ENCODE assay signal across 2 cellular contexts in genomic region chr2:42881732-42882131, GRCh38.
TF ChIP-seq lines count a peak whose summit lies in the region.

No MANE protein-coding gene starts in this region.

TF ChIP-seq in IMR-90, 13 proteins besides CTCF, POLR2A, EP300 and RAD21 (continued from another document):
- TF ChIP-seq CHD1 (IDR thresholded peaks at IDR 0.05; ENCODE audit: low read depth, low read length) (no peak), CEBPB (IDR thresholded peaks at IDR 0.05; ENCODE audit: low read depth, low read length) (no peak), BHLHE40 (IDR thresholded peaks at IDR 0.05; ENCODE audit: low read depth, low read length) (no peak), RCOR1 (IDR thresholded peaks at IDR 0.05; ENCODE audit: insufficient replicate concordance, low read length) (no peak), MXI1 (IDR thresholded peaks at IDR 0.05; ENCODE audit: borderline replicate concordance, low read depth, low read length) (no peak)
- TF ChIP-seq, protein P1, sequence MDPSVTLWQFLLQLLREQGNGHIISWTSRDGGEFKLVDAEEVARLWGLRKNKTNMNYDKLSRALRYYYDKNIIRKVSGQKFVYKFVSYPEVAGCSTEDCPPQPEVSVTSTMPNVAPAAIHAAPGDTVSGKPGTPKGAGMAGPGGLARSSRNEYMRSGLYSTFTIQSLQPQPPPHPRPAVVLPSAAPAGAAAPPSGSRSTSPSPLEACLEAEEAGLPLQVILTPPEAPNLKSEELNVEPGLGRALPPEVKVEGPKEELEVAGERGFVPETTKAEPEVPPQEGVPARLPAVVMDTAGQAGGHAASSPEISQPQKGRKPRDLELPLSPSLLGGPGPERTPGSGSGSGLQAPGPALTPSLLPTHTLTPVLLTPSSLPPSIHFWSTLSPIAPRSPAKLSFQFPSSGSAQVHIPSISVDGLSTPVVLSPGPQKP (IDR thresholded peaks at IDR 0.05; ENCODE audit: borderline replicate concordance, low read depth, low read length): no peak

TF ChIP-seq in GM12878, 131 proteins besides CTCF, POLR2A, EP300 and RAD21 (continued from another document):
- TF ChIP-seq LARP7 (IDR thresholded peaks at IDR 0.05) (no peak), TCF7 (IDR thresholded peaks at IDR 0.05; ENCODE audit: borderline replicate concordance) (no peak), NFXL1 (IDR thresholded peaks at IDR 0.05; ENCODE audit: borderline replicate concordance) (no peak), NFIC (IDR thresholded peaks at IDR 0.05; ENCODE audit: low read depth, low read length) (no peak), NR2F1 (conservative IDR thresholded peaks at IDR 0.05) (no peak), SPI1 (IDR thresholded peaks at IDR 0.05; ENCODE audit: borderline replicate concordance, insufficient read depth, low read depth, low read length) (no peak), IKZF1 (conservative IDR thresholded peaks at IDR 0.05) (no peak), GABPA (IDR thresholded peaks at IDR 0.05; ENCODE audit: low read depth) (no peak), YBX1 (IDR thresholded peaks at IDR 0.05) (no peak), PAX8 (IDR thresholded peaks at IDR 0.05) (no peak)
- TF ChIP-seq, protein P2, sequence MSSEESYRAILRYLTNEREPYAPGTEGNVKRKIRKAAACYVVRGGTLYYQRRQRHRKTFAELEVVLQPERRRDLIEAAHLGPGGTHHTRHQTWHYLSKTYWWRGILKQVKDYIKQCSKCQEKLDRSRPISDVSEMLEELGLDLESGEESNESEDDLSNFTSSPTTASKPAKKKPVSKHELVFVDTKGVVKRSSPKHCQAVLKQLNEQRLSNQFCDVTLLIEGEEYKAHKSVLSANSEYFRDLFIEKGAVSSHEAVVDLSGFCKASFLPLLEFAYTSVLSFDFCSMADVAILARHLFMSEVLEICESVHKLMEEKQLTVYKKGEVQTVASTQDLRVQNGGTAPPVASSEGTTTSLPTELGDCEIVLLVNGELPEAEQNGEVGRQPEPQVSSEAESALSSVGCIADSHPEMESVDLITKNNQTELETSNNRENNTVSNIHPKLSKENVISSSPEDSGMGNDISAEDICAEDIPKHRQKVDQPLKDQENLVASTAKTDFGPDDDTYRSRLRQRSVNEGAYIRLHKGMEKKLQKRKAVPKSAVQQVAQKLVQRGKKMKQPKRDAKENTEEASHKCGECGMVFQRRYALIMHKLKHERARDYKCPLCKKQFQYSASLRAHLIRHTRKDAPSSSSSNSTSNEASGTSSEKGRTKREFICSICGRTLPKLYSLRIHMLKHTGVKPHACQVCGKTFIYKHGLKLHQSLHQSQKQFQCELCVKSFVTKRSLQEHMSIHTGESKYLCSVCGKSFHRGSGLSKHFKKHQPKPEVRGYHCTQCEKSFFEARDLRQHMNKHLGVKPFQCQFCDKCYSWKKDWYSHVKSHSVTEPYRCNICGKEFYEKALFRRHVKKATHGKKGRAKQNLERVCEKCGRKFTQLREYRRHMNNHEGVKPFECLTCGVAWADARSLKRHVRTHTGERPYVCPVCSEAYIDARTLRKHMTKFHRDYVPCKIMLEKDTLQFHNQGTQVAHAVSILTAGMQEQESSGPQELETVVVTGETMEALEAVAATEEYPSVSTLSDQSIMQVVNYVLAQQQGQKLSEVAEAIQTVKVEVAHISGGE (CRISPR knock-in tag; IDR thresholded peaks at IDR 0.05): no peak
- TF ChIP-seq, protein P3, sequence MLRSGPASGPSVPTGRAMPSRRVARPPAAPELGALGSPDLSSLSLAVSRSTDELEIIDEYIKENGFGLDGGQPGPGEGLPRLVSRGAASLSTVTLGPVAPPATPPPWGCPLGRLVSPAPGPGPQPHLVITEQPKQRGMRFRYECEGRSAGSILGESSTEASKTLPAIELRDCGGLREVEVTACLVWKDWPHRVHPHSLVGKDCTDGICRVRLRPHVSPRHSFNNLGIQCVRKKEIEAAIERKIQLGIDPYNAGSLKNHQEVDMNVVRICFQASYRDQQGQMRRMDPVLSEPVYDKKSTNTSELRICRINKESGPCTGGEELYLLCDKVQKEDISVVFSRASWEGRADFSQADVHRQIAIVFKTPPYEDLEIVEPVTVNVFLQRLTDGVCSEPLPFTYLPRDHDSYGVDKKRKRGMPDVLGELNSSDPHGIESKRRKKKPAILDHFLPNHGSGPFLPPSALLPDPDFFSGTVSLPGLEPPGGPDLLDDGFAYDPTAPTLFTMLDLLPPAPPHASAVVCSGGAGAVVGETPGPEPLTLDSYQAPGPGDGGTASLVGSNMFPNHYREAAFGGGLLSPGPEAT (IDR thresholded peaks at IDR 0.05; ENCODE audit: low read depth): no peak
